Comparison of ENCODE assay signal across 8 cellular contexts in genomic region chr20:956330-956951, GRCh38. TPM values are rescaled to one million over a fixed set of nuclear protein-coding genes. Genes with fewer than 3 reads are reported as not detected.
DNase-seq lines count a peak whose midpoint lies in the region; ATAC-seq lines count a peak whose summit lies in the region.

No MANE protein-coding gene starts in this region.

- H3K4me2 ChIP-seq in mesendoderm (ENCODE audit: low read length) = no peak overlapping the region

- H3K4me1 ChIP-seq in effector memory CD4-positive, alpha-beta T cell (ENCODE audit: control insufficient read depth, insufficient read depth, low read length, poor library complexity, severe bottlenecking) = no peaks in the 10 kb centered on the region
- peaks cover 6% of the 10 kb centered on the region for H3K4me1 ChIP-seq in mesendoderm (ENCODE audit: control insufficient read depth, low read depth, low read length)

- no peaks in the 10 kb centered on the region for H3K79me2 ChIP-seq in mesendoderm (ENCODE audit: control insufficient read depth, insufficient read depth, low read length)

- no peaks in the 10 kb centered on the region for H3K79me1 ChIP-seq in mesendoderm (ENCODE audit: low read length)

- no peak overlapping the region for H2BK15ac ChIP-seq in mesendoderm (replicated peaks; ENCODE audit: low read depth)

- H2AK5ac ChIP-seq in mesendoderm (ENCODE audit: low read length) = no peak overlapping the region

- no peak overlapping the region for H2BK5ac ChIP-seq in mesendoderm (ENCODE audit: low read length)

- H3K18ac ChIP-seq in mesendoderm (ENCODE audit: low read length) = no peak overlapping the region

- DNase-seq in DMS114 treated with DMSO at 0.1 percent for 48 hours (lab: John Stamatoyannopoulos, UW; ENCODE audit: unreplicated experiment) (peak; percentile 59), NCI-H748 treated with DMSO at 0.1 percent for 48 hours (lab: John Stamatoyannopoulos, UW) (peak; percentile 38), mesendoderm (peak; percentile 90)
- DNase-seq in activated CD8-positive, alpha-beta memory T cell treated with anti-CD3 and anti-CD28 coated beads for 1 hour (ENCODE audit: extremely low read depth in 1 of 2, low read depth in 1 of 2) = peak; percentile 19 to 53
- peak; percentile 46 to 59 (median 50) for DNase-seq in effector memory CD4-positive, alpha-beta T cell
- DNase-seq in stimulated activated CD8-positive, alpha-beta memory T cell treated with anti-CD3 and anti-CD28 coated beads, Interleukin-15, amount 100 ng/mL, for 48 hours (ENCODE audit: low read depth in 2 of 2) = peak; percentile 49 to 54

- ATAC-seq in HG02642 (IDR thresholded peaks at IDR 0.05; ENCODE audit: poor library complexity, unreplicated experiment) (peak; percentile 59), GM18517 (IDR thresholded peaks at IDR 0.05; ENCODE audit: unreplicated experiment) (no peak)

- no peak overlapping the region for H4K5ac ChIP-seq in mesendoderm (ENCODE audit: low read length)

- no peak overlapping the region for H3K27ac ChIP-seq in effector memory CD4-positive, alpha-beta T cell (ENCODE audit: insufficient read depth, low read length, poor library complexity, severe bottlenecking)
- H3K27ac ChIP-seq in mesendoderm (ENCODE audit: low read depth, low read length) = no peak overlapping the region

- H2BK120ac ChIP-seq in mesendoderm (ENCODE audit: low read depth, low read length) = no peak overlapping the region

- no peak overlapping the region for H3K4ac ChIP-seq in mesendoderm (ENCODE audit: low read depth, low read length)

- no peak overlapping the region for H3K23ac ChIP-seq in mesendoderm (ENCODE audit: low read length)

- no peaks in the 10 kb centered on the region for H3K36me3 ChIP-seq in effector memory CD4-positive, alpha-beta T cell (ENCODE audit: control insufficient read depth, insufficient read depth, low read length)
- no peaks in the 10 kb centered on the region for H3K36me3 ChIP-seq in mesendoderm (ENCODE audit: control insufficient read depth, insufficient read depth, low read length)

- no peak overlapping the region for H3K4me3 ChIP-seq in effector memory CD4-positive, alpha-beta T cell (ENCODE audit: insufficient read depth, low read depth, low read length, poor library complexity, severe bottlenecking)
- no peak overlapping the region for H3K4me3 ChIP-seq in mesendoderm (ENCODE audit: low read length)

- peaks cover 10% of the 10 kb centered on the region for H3K27me3 ChIP-seq in effector memory CD4-positive, alpha-beta T cell (replicated peaks; ENCODE audit: control insufficient read depth, insufficient read depth, low read length, poor library complexity, severe bottlenecking)
- no peaks in the 10 kb centered on the region for H3K27me3 ChIP-seq in mesendoderm (ENCODE audit: insufficient read depth, low read length, poor library complexity)

- H3K9ac ChIP-seq in mesendoderm (ENCODE audit: low read length) = no peak overlapping the region

- no peak overlapping the region for H3K56ac ChIP-seq in mesendoderm (ENCODE audit: low read length)

- no peak overlapping the region for H4K8ac ChIP-seq in mesendoderm (ENCODE audit: low read depth, low read length)

- H3K9me3 ChIP-seq in effector memory CD4-positive, alpha-beta T cell (ENCODE audit: control insufficient read depth, low read length) = no peaks in the 10 kb centered on the region

- WGBS in mesendoderm (ENCODE audit: extremely low coverage, insufficient coverage, low lambda C conversion rate) = no CpG with 5 or more reads among the region's 13 CpGs

RNA-seq across cellular contexts. Expression of gene ANGPT4, which starts 40.3 kb away (rescaled TPM):
- 0.18 TPM for polyA plus RNA-seq in mesendoderm (2013, experiment 1 of 2)
- polyA plus RNA-seq in mesendoderm (2013, experiment 2 of 2) = 0.22 TPM

RNA-seq across cellular contexts. Expression of gene RSPO4, which starts 45.7 kb away (rescaled TPM):
- polyA plus RNA-seq in mesendoderm (2013, experiment 1 of 2) = 2.8 TPM
- 2.7 TPM for polyA plus RNA-seq in mesendoderm (2013, experiment 2 of 2)

Comparison
In these comparisons a context has a peak if more than half of its experiments do, and no peak if none do; other contexts are left out.
1. DNase-seq: peak in every context shown above with its lines; median percentile 90 in mesendoderm; 59 in DMS114 treated with DMSO at 0.1 percent for 48 hours; 52 in stimulated activated CD8-positive, alpha-beta memory T cell treated with anti-CD3 and anti-CD28 coated beads, Interleukin-15, amount 100 ng/mL, for 48 hours; 50 in effector memory CD4-positive, alpha-beta T cell; 38 in NCI-H748 treated with DMSO at 0.1 percent for 48 hours; 36 in activated CD8-positive, alpha-beta memory T cell treated with anti-CD3 and anti-CD28 coated beads for 1 hour.